Comparison of ENCODE assay signal across 14 cellular contexts in the genomic region with DNA sequence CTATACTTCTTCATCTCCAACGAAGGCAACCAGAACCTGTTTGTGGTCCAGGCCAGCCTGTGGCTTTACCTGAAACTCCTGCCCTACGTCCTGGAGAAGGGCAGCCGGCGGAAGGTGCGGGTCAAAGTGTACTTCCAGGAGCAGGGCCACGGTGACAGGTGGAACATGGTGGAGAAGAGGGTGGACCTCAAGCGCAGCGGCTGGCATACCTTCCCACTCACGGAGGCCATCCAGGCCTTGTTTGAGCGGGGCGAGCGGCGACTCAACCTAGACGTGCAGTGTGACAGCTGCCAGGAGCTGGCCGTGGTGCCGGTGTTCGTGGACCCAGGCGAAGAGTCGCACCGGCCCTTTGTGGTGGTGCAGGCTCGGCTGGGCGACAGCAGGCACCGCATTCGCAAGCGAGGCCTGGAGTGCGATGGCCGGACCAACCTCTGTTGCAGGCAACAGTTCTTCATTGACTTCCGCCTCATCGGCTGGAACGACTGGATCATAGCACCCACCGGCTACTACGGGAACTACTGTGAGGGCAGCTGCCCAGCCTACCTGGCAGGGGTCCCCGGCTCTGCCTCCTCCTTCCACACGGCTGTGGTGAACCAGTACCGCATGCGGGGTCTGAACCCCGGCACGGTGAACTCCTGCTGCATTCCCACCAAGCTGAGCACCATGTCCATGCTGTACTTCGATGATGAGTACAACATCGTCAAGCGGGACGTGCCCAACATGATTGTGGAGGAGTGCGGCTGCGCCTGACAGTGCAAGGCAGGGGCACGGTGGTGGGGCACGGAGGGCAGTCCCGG. TPM values are rescaled to one million over a fixed set of nuclear protein-coding genes. Genes with fewer than 3 reads are reported as not detected.
"Had no signal": no experiment of that assay in that cellular context is flagged by ENCODE, and none has a peak within 500 bp of the region (broad histone marks: within the 10 kb centered on the region; RNA-seq: fewer than 3 reads in every experiment).

No MANE protein-coding gene starts in this region.

- H3K9me3 Mint-ChIP-seq: stimulated activated effector memory CD8-positive, alpha-beta T cell treated with anti-CD3 and anti-CD28 coated beads, Interleukin-12 subunit alpha, Interleukin-12 subunit beta, amount 100 ng/mL, for 72 hours; T-helper 1 cell treated with Interleukin-12 subunit alpha and Interleukin-12 subunit beta and Interleukin-4 antibody, amounts not matched to agents 30 μg/mL and 1 μg/mL, for 36 hours had no signal

- H3K27ac ChIP-seq: dorsolateral prefrontal cortex, esophagus muscularis mucosa, transverse colon had no signal

- H3K27ac Mint-ChIP-seq: activated naive CD8-positive, alpha-beta T cell; stimulated activated effector memory CD8-positive, alpha-beta T cell treated with anti-CD3 and anti-CD28 coated beads, Interleukin-12 subunit alpha, Interleukin-12 subunit beta, amount 100 ng/mL, for 72 hours; T-helper 1 cell treated with Interleukin-12 subunit alpha and Interleukin-12 subunit beta and Interleukin-4 antibody, amounts not matched to agents 30 μg/mL and 1 μg/mL, for 36 hours had no signal

- H3K36me3 Mint-ChIP-seq: activated naive CD8-positive, alpha-beta T cell; stimulated activated effector memory CD8-positive, alpha-beta T cell treated with anti-CD3 and anti-CD28 coated beads, Interleukin-12 subunit alpha, Interleukin-12 subunit beta, amount 100 ng/mL, for 72 hours had no signal

- H3K27me3 ChIP-seq: breast epithelium had no signal

- H3K4me3 Mint-ChIP-seq: activated naive CD8-positive, alpha-beta T cell; stimulated activated effector memory CD8-positive, alpha-beta T cell treated with anti-CD3 and anti-CD28 coated beads, Interleukin-12 subunit alpha, Interleukin-12 subunit beta, amount 100 ng/mL, for 72 hours; T-helper 1 cell treated with Interleukin-12 subunit alpha and Interleukin-12 subunit beta and Interleukin-4 antibody, amounts not matched to agents 30 μg/mL and 1 μg/mL, for 36 hours had no signal

- H3K4me3 ChIP-seq: esophagus muscularis mucosa, smooth muscle cell, transverse colon had no signal

- H3K4me2 ChIP-seq: smooth muscle cell had no signal

- H3K36me3 ChIP-seq: breast epithelium, transverse colon had no signal

- H3K9me3 ChIP-seq: breast epithelium, esophagus muscularis mucosa, transverse colon had no signal

- ATAC-seq: stimulated activated effector memory CD8-positive, alpha-beta T cell treated with anti-CD3 and anti-CD28 coated beads, Interleukin-12 subunit alpha, Interleukin-12 subunit beta, amount 100 ng/mL, for 72 hours had no signal

- DNase-seq: activated CD4-positive, alpha-beta T cell treated with anti-CD3 and anti-CD28 coated beads, Interleukin-2, amount 50 U/mL, for 1 hour; activated T-cell treated with anti-CD3 and anti-CD28 coated beads for 4 hours; dorsolateral prefrontal cortex; glutamatergic neuron; mesendoderm; transverse colon had no signal

RNA-seq across cellular contexts. Expression of gene INHBB, which starts 3.4 kb away (rescaled TPM):
- total RNA-seq: activated CD8-positive, alpha-beta memory T cell treated with anti-CD3 and anti-CD28 coated beads for 36 hours had no signal
- polyA plus RNA-seq: keratinocyte had no signal
